ENCODE assay signal across 8 cellular contexts in genomic region chr17:8997994-8998628, GRCh38. TPM values are rescaled to one million over a fixed set of nuclear protein-coding genes. Genes with fewer than 3 reads are reported as not detected.
DNase-seq lines count a peak whose midpoint lies in the region; ATAC-seq and TF ChIP-seq lines count a peak whose summit lies in the region.

No MANE protein-coding gene starts in this region.

- H3K27me3 ChIP-seq in H9 (ENCODE audit: insufficient read depth, low read length) (peaks cover 16% of the 10 kb centered on the region), OCI-LY3 (ENCODE audit: low read depth, low read length) (no peaks in the 10 kb centered on the region), esophagus squamous epithelium (peaks cover 0 to 14% (median 0%) of the 10 kb centered on the region in 4 donors), aorta (ENCODE audit: control insufficient read depth in 1 of 2, insufficient read depth in 2 of 2, low read length in 1 of 2) (no peaks in the 10 kb centered on the region)

- H2AFZ ChIP-seq in H9 (ENCODE audit: low read length) (no peak overlapping the region), OCI-LY3 (ENCODE audit: low read depth, low read length) (peak overlapping the region; percentile 74; the same call in 1 of the 2 replicates)

- WGBS in H9 (ENCODE audit: extremely low coverage, insufficient read length, low lambda C conversion rate): no CpG with 5 or more reads among the region's 9 CpGs
- WGBS in esophagus squamous epithelium, 2 donors: 6 to 9% methylated on average over 9 of the region's 9 CpGs
- 9 to 14% methylated on average over 9 of the region's 9 CpGs for WGBS in aorta, 2 donors

- H3K4me3 ChIP-seq in OCI-LY3 (ENCODE audit: low read length) (no peak overlapping the region), esophagus squamous epithelium (no peak overlapping the region), aorta (ENCODE audit: low read length in 2 of 2) (no peak overlapping the region)

- H3K4ac ChIP-seq in H9 (ENCODE audit: low read depth, low read length): no peak overlapping the region

- H3K36me3 ChIP-seq in OCI-LY3 (replicated peaks; ENCODE audit: low read depth, low read length): no peaks in the 10 kb centered on the region
- H3K36me3 ChIP-seq in esophagus squamous epithelium: no peaks in the 10 kb centered on the region
- H3K36me3 ChIP-seq in aorta (ENCODE audit: control insufficient read depth in 1 of 2, insufficient read depth in 2 of 2, low read length in 1 of 2): no peaks in the 10 kb centered on the region

- no peaks in the 10 kb centered on the region for H3K4me1 ChIP-seq in H9 (ENCODE audit: insufficient read depth, low read length)
- peaks cover 28% of the 10 kb centered on the region for H3K4me1 ChIP-seq in OCI-LY3 (ENCODE audit: low read length)
- H3K4me1 ChIP-seq in esophagus squamous epithelium: peaks cover 6 to 11% (median 6%) of the 10 kb centered on the region in 3 donors
- H3K4me1 ChIP-seq in aorta (ENCODE audit: control insufficient read depth in 1 of 2, insufficient read depth in 2 of 2, low read length in 2 of 2): no peaks in the 10 kb centered on the region

- no peak overlapping the region for H3K9ac ChIP-seq in H9 (ENCODE audit: extremely low read depth, insufficient read length, low read length)
- H3K9ac ChIP-seq in OCI-LY3 (ENCODE audit: low read length): no peak overlapping the region

- H4K5ac ChIP-seq in H9 (ENCODE audit: insufficient read length, low read depth, low read length): no peak overlapping the region

- H3K27ac Mint-ChIP-seq in H9 (no peak overlapping the region), osteocyte (ENCODE audit: unreplicated experiment) (no peak overlapping the region)

- H3K79me2 ChIP-seq in H9 (ENCODE audit: insufficient read depth, low read length) (no peaks in the 10 kb centered on the region), OCI-LY3 (ENCODE audit: low read length) (no peaks in the 10 kb centered on the region)

- H3K36me3 Mint-ChIP-seq in H9 (ENCODE audit: insufficient read depth in 1 of 3, low read depth in 3 of 3): no peaks in the 10 kb centered on the region; a peak in 1 of 7 replicates
- H3K36me3 Mint-ChIP-seq in osteocyte (ENCODE audit: unreplicated experiment): no peaks in the 10 kb centered on the region

- no peak for TF ChIP-seq POLR2A in esophagus squamous epithelium (IDR thresholded peaks at IDR 0.05)

- no peaks in the 10 kb centered on the region; a peak in 2 of 5 replicates for H3K9me3 Mint-ChIP-seq in H9
- peaks cover 7% of the 10 kb centered on the region for H3K9me3 Mint-ChIP-seq in osteocyte (ENCODE audit: unreplicated experiment)

- H3K56ac ChIP-seq in H9 (ENCODE audit: insufficient read length, low read depth, low read length): no peak overlapping the region

- H3K79me1 ChIP-seq in H9 (ENCODE audit: insufficient read depth, low read depth, low read length, poor library complexity, severe bottlenecking): no peaks in the 10 kb centered on the region

- H3T11ph ChIP-seq in H9 (ENCODE audit: low read length): no peak overlapping the region

- H3K27me3 Mint-ChIP-seq in H9 (ENCODE audit: low read depth) (peaks cover 56% of the 10 kb centered on the region), osteocyte (ENCODE audit: unreplicated experiment) (peaks cover 25% of the 10 kb centered on the region)

- no peak overlapping the region for H2BK120ac ChIP-seq in H9 (ENCODE audit: low read depth, low read length, poor library complexity, severe bottlenecking)

- DNase-seq in COLO668 (lab: John Stamatoyannopoulos, UW; ENCODE audit: unreplicated experiment) (peak; percentile 12), H9 (peak; percentile 87), activated T-cell treated with anti-CD3 and anti-CD28 coated beads for 1 hour (ENCODE audit: low read depth) (peak; percentile 76), esophagus squamous epithelium (lab: John Stamatoyannopoulos, UW) (no peak), osteocyte (ENCODE audit: extremely low spot score, unreplicated experiment) (no peak), aorta (peak; percentile 74 to 85), pons (ENCODE audit: low spot score) (no peak)

- H4K20me1 ChIP-seq in H9 (ENCODE audit: control insufficient read depth, insufficient read depth, insufficient read length) (no peaks in the 10 kb centered on the region), OCI-LY3 (ENCODE audit: insufficient read depth, low read length) (no peaks in the 10 kb centered on the region)

- no peak overlapping the region for H3K23ac ChIP-seq in H9 (ENCODE audit: insufficient read length, low read depth, low read length)

- H3K14ac ChIP-seq in H9 (ENCODE audit: insufficient read depth, low read length): no peak overlapping the region

- no peak overlapping the region for H2AK5ac ChIP-seq in H9 (ENCODE audit: insufficient read length, low read length)

- H2BK5ac ChIP-seq in H9 (ENCODE audit: insufficient read length, low read length): no peak overlapping the region

- intact Hi-C loops in esophagus squamous epithelium (cut with DNase I) (loop anchor here (10.0 kb wide), 1 partner anchor 297 kb away; no protein-coding TSS in a partner anchor), aorta (cut with DNase I) (loop anchor here in 1 of 2 donors (5.0 kb wide), 1 partner anchor 294 kb away; no protein-coding TSS in a partner anchor)

- no peak overlapping the region for H3K4me2 ChIP-seq in H9 (ENCODE audit: insufficient read depth, insufficient read length, low read length)
- peak overlapping the region; percentile 7; the same call in 1 of the 2 replicates for H3K4me2 ChIP-seq in OCI-LY3 (ENCODE audit: low read length)

- H3K4me3 Mint-ChIP-seq in H9 (no peak overlapping the region), osteocyte (ENCODE audit: unreplicated experiment) (no peak overlapping the region)

- H4K91ac ChIP-seq in H9 (ENCODE audit: insufficient read length, low read depth, low read length): no peak overlapping the region

- H3K4me1 Mint-ChIP-seq in H9: peaks cover 22 to 25% of the 10 kb centered on the region in 2 experiments
- peaks cover 3% of the 10 kb centered on the region for H3K4me1 Mint-ChIP-seq in osteocyte (ENCODE audit: unreplicated experiment)

- no peak overlapping the region for H2BK15ac ChIP-seq in H9 (ENCODE audit: low read depth, low read length)

- peak; percentile 97 for TF ChIP-seq CTCF in H9 (conservative IDR thresholded peaks at IDR 0.05)
- TF ChIP-seq CTCF in OCI-LY3 (IDR thresholded peaks at IDR 0.05; ENCODE audit: low read depth, low read length): peak; percentile 93
- TF ChIP-seq CTCF in esophagus squamous epithelium (IDR thresholded peaks at IDR 0.05): peak; percentile 79 to 91 (median 84)
- TF ChIP-seq CTCF in osteocyte (IDR thresholded peaks at IDR 0.05): peak; percentile 79

- H4K8ac ChIP-seq in H9 (replicated peaks; ENCODE audit: insufficient read length, low read depth, low read length): no peak overlapping the region

- H2BK12ac ChIP-seq in H9 (ENCODE audit: insufficient read length, low read depth, low read length): no peak overlapping the region

- H3K18ac ChIP-seq in H9 (ENCODE audit: insufficient read length, low read depth, low read length): no peak overlapping the region

- H3K27ac ChIP-seq in H9 (ENCODE audit: insufficient read length, low read depth, low read length) (no peak overlapping the region), OCI-LY3 (ENCODE audit: low read length) (no peak overlapping the region), esophagus squamous epithelium (no peak overlapping the region), aorta (ENCODE audit: low read depth in 1 of 2, low read length in 2 of 2) (no peak overlapping the region)

- H3K23me2 ChIP-seq in H9 (ENCODE audit: insufficient read length, low read depth, low read length, poor library complexity, severe bottlenecking): peaks cover 5% of the 10 kb centered on the region

- ATAC-seq in aorta (ENCODE audit: low FRiP score): no peak

- H3K9me3 ChIP-seq in H9 (ENCODE audit: control insufficient read depth, low read depth, low read length) (no peaks in the 10 kb centered on the region), OCI-LY3 (ENCODE audit: insufficient read depth, low read length) (no peaks in the 10 kb centered on the region), esophagus squamous epithelium (no peaks in the 10 kb centered on the region), aorta (ENCODE audit: control insufficient read depth, low read length) (no peaks in the 10 kb centered on the region)

- H2BK20ac ChIP-seq in H9 (ENCODE audit: low read depth, low read length, poor library complexity, severe bottlenecking): no peak overlapping the region

RNA-seq across cellular contexts. Expression of gene NTN1, which starts 23.2 kb away (rescaled TPM):
- total RNA-seq in H9 (2021): 1.2 and 1.3 TPM in 2 replicates
- 10 to 100 TPM in 3 of 4 donors, 1 to 10 TPM in 1; 9.8 to 33.6 (median 17.6) TPM for total RNA-seq in esophagus squamous epithelium
- 19.9 and 21.4 TPM in 2 replicates for total RNA-seq in osteocyte
- 10 to 100 TPM; 56.5 to 90.4 TPM for total RNA-seq in aorta
- 10 to 100 TPM in 1 of 2 donors, 1 to 10 TPM in 1; 6.6 to 17.7 TPM for polyA plus RNA-seq in aorta

RNA-seq across cellular contexts. Expression of gene PIK3R5, which starts 32.6 kb away (rescaled TPM):
- total RNA-seq in H9 (2021) (1.4 and 1.7 TPM in 2 replicates), esophagus squamous epithelium (1 to 10 TPM; 1.8 to 8.8 (median 3.1) TPM), osteocyte (not detected in 2 replicates), aorta (10 to 100 TPM; 18.4 to 18.5 TPM)
- 1 to 10 TPM; 1.4 to 8.4 TPM for polyA plus RNA-seq in aorta

Comparison
In these comparisons a context has a peak if more than half of its experiments do, and no peak if none do; other contexts are left out.
1. DNase-seq: peak in COLO668 (single experiment), H9 (single experiment), activated T-cell treated with anti-CD3 and anti-CD28 coated beads for 1 hour (single experiment) and aorta (2 of 2); none in esophagus squamous epithelium (single experiment), osteocyte (single experiment) and pons (single experiment).
2. Peak in every context shown above with its lines, with median percentiles within 50 percentile points of each other: CTCF ChIP-seq.